Comparison of ENCODE assay signal across 14 cellular contexts in genomic region chr5:98259595-98259994, GRCh38.
DNase-seq lines count a peak whose midpoint lies in the region; ATAC-seq and TF ChIP-seq lines count a peak whose summit lies in the region.
"Had no signal": no experiment of that assay in that cellular context is flagged by ENCODE, and none has a peak within 500 bp of the region (broad histone marks: within the 10 kb centered on the region; RNA-seq: fewer than 3 reads in every experiment).

No MANE protein-coding gene starts in this region.

- H3K27ac ChIP-seq in left lung: no peak overlapping the region
- no peak overlapping the region for H3K27ac ChIP-seq in neuronal stem cell (replicated peaks; ENCODE audit: low read length)
- H3K27ac ChIP-seq in WERI-Rb-1: no peak overlapping the region
- H3K27ac ChIP-seq: 22Rv1, BLaER1 had no signal

- H3K9me3 ChIP-seq in left lung (peaks cover 0 to 5% of the 10 kb centered on the region in 2 donors), neuronal stem cell (replicated peaks in 1 of 2; ENCODE audit: control insufficient read depth in 2 of 2, insufficient read depth in 1 of 2, low read depth in 1 of 2, low read length in 2 of 2) (peaks cover 0 to 5% of the 10 kb centered on the region in 2 donors), WERI-Rb-1 (ENCODE audit: severe bottlenecking) (no peaks in the 10 kb centered on the region)
- H3K9me3 ChIP-seq: BLaER1 had no signal

- H3K18ac ChIP-seq in neuronal stem cell (ENCODE audit: low read length): no peak overlapping the region

- no peak overlapping the region for H2BK15ac ChIP-seq in neuronal stem cell (ENCODE audit: low read length)

- no peak overlapping the region for H2AK5ac ChIP-seq in neuronal stem cell (ENCODE audit: low read depth, low read length)

- no CpG with 5 or more reads among the region's 3 CpGs for whole genome bisulfite sequencing in neuronal stem cell (ENCODE audit: extremely low coverage in 2 of 2, insufficient read length in 2 of 2, insufficient replicate concordance in 1 of 2), 2 donors

- no peak overlapping the region for H3K9ac ChIP-seq in neuronal stem cell (ENCODE audit: low read depth, low read length, poor library complexity)
- H3K9ac ChIP-seq: BLaER1 had no signal

- H4K91ac ChIP-seq in neuronal stem cell (ENCODE audit: low read depth, low read length, poor library complexity): no peak overlapping the region

- H2BK120ac ChIP-seq in neuronal stem cell (ENCODE audit: low read depth, low read length): no peak overlapping the region

- no peaks in the 10 kb centered on the region for H3K79me1 ChIP-seq in neuronal stem cell (ENCODE audit: low read depth, low read length)

- H3K4me1 ChIP-seq in left lung: no peaks in the 10 kb centered on the region
- H3K4me1 ChIP-seq in neuronal stem cell (ENCODE audit: control insufficient read depth in 2 of 2, insufficient read depth in 1 of 2, low read depth in 1 of 2, low read length in 2 of 2): peaks cover 0 to 4% of the 10 kb centered on the region in 2 donors
- H3K4me1 ChIP-seq: BLaER1 had no signal

- H3K36me3 ChIP-seq in left lung: no peaks in the 10 kb centered on the region
- no peaks in the 10 kb centered on the region for H3K36me3 ChIP-seq in neuronal stem cell (replicated peaks in 1 of 2; ENCODE audit: control insufficient read depth in 2 of 2, insufficient read depth in 2 of 2, low read length in 2 of 2)
- H3K36me3 ChIP-seq in WERI-Rb-1: no peaks in the 10 kb centered on the region
- H3K36me3 ChIP-seq: BLaER1 had no signal

- peak overlapping the region; percentile 64 for H2AFZ ChIP-seq in neuronal stem cell (ENCODE audit: low read length)

- DNase-seq in DMS53 (lab: John Stamatoyannopoulos, UW): peak; percentile 13
- DNase-seq in DMS53 treated with DMSO at 0.1 percent for 48 hours (lab: John Stamatoyannopoulos, UW; ENCODE audit: unreplicated experiment): no peak
- DNase-seq in left lung: no peak
- no peak for DNase-seq in neuronal stem cell (ENCODE audit: low spot score)
- no peak for DNase-seq in GM13976 (ENCODE audit: low spot score)
- no peak for DNase-seq in RKO (ENCODE audit: low spot score)
- DNase-seq in WERI-Rb-1: no peak
- DNase-seq: DMS79, GOT3, H9 had no signal

- no peak overlapping the region for H4K8ac ChIP-seq in neuronal stem cell (ENCODE audit: low read depth, low read length)

- TF ChIP-seq CTCF in left lung (IDR thresholded peaks at IDR 0.05) (no peak), GM13976 (IDR thresholded peaks at IDR 0.05; ENCODE audit: borderline replicate concordance, control extremely low read depth, extremely low read depth, insufficient read depth, missing control alignments) (no peak), WERI-Rb-1 (IDR thresholded peaks at IDR 0.05; ENCODE audit: low read depth, low read length) (no peak)

- no peak overlapping the region for H3K4me3 ChIP-seq in left lung
- no peak overlapping the region for H3K4me3 ChIP-seq in neuronal stem cell (ENCODE audit: low read length in 2 of 2)
- H3K4me3 ChIP-seq in WERI-Rb-1 (ENCODE audit: low read depth, low read length): no peak overlapping the region
- H3K4me3 ChIP-seq: BLaER1, GM12878 had no signal

- in situ Hi-C loops in GM13976 (cut with MboI; ENCODE audit: low sequenced_read_pairs, unreplicated experiment): no loop called here

- H3K14ac ChIP-seq in neuronal stem cell (ENCODE audit: low read length): no peak overlapping the region

- H2BK12ac ChIP-seq in neuronal stem cell (ENCODE audit: low read length): no peak overlapping the region

- H3K4me2 ChIP-seq in neuronal stem cell (ENCODE audit: insufficient read depth, low read length, poor library complexity, severe bottlenecking): no peak overlapping the region
- H3K4me2 ChIP-seq: BLaER1 had no signal

- H3K4ac ChIP-seq in neuronal stem cell (ENCODE audit: low read length): no peak overlapping the region

- H3K23ac ChIP-seq in neuronal stem cell (ENCODE audit: low read depth, low read length, poor library complexity): no peak overlapping the region

- ATAC-seq in left lung (peak; percentile 76), HG03139 (IDR thresholded peaks at IDR 0.05; ENCODE audit: unreplicated experiment) (no peak)
- ATAC-seq: GM12878 had no signal

- H3K27me3 ChIP-seq in left lung: no peaks in the 10 kb centered on the region
- H3K27me3 ChIP-seq in neuronal stem cell (ENCODE audit: control insufficient read depth in 3 of 3, insufficient read depth in 3 of 3, low read depth in 1 of 3, low read length in 3 of 3): no peaks in the 10 kb centered on the region
- H3K27me3 ChIP-seq in WERI-Rb-1 (ENCODE audit: insufficient read depth, low read depth, severe bottlenecking): no peaks in the 10 kb centered on the region
- H3K27me3 ChIP-seq: BLaER1 had no signal

- no peak overlapping the region for H2BK5ac ChIP-seq in neuronal stem cell (ENCODE audit: low read length)

- intact Hi-C loops in left lung (cut with DNase I): no loop called here
